Comparison of ENCODE assay signal across 8 cellular contexts in the genomic region with DNA sequence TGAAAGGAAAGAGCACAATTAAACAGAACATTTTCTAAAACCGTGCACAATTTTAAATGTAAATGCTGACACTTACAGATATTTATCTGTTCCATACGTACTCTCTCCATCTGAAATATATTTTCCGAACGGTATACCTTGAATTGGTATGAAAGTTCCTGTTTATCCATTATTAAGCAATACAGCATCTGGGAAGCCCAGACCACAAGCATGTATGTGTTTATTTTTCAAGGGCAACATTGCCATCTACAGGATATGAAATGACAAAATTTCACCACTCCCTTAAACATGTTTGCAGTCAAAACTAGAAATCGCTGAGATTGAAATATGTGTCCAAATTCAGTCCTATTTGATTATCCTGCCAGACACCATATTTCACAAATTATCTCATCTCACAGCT.
DNase-seq lines count a peak whose midpoint lies in the region; ATAC-seq and TF ChIP-seq lines count a peak whose summit lies in the region.

No MANE protein-coding gene starts in this region.

- no peak for ATAC-seq in HG02763 (IDR thresholded peaks at IDR 0.05; ENCODE audit: unreplicated experiment)

- intact Hi-C loops in spleen (cut with DNase I; ENCODE audit: low total_unique reads) = no loop called here

- peak overlapping the region; percentile 49 for H3K9ac ChIP-seq in SK-N-MC (ENCODE audit: insufficient read length)

- WGBS in spleen, 5 donors = 4 to 12% (median 6%) methylated on average over 5 of the region's 5 CpGs

- peak overlapping the region; percentile 43 for H3K4me3 ChIP-seq in SK-N-MC
- H3K4me3 ChIP-seq in spleen = no peak overlapping the region

- H3K4me1 ChIP-seq in spleen = peaks cover 0 to 11% (median 7%) of the 10 kb centered on the region in 6 donors

- TF ChIP-seq POLR2A in spleen (IDR thresholded peaks at IDR 0.05) = no peak

- H3K27ac ChIP-seq in SK-N-MC (peak overlapping the region; percentile 72), spleen (peak overlapping the region in 2 of 8 donors; percentile 15 to 18)

- H3K9me3 ChIP-seq in SK-N-MC (ENCODE audit: low read depth, low read length) = peaks cover 2% of the 10 kb centered on the region; the same call in 1 of the 2 replicates
- H3K9me3 ChIP-seq in spleen = peaks cover 0 to 5% (median 0%) of the 10 kb centered on the region in 8 donors

- no peaks in the 10 kb centered on the region; the same call in 1 of the 2 replicates for H3K36me3 ChIP-seq in SK-N-MC (ENCODE audit: insufficient read depth, low read length)
- H3K36me3 ChIP-seq in spleen = no peaks in the 10 kb centered on the region

- peak in 6 of 11 experiments; percentile 14 to 44 (median 27) for TF ChIP-seq CTCF in spleen (IDR thresholded peaks at IDR 0.05 in 8 of 11, conservative IDR thresholded peaks at IDR 0.05 in 3 of 11)

- no peaks in the 10 kb centered on the region for H3K27me3 ChIP-seq in spleen (replicated peaks in 1 of 7)

- peak; percentile 39 for DNase-seq in GM04503 (ENCODE audit: low read depth)
- peak; percentile 40 for DNase-seq in NCI-H1048 (lab: John Stamatoyannopoulos, UW)
- peak; percentile 89 for DNase-seq in SK-N-MC (ENCODE audit: low read depth, low spot score)
- DNase-seq in glomerular endothelial cell (ENCODE audit: extremely low read depth, low read depth, low spot score) = peak; percentile 65
- DNase-seq in spleen = no peak
- no peak for DNase-seq in stimulated activated CD4-positive, alpha-beta T cell treated with anti-CD3 and anti-CD28 coated beads, Interleukin-1b, Interleukin-23, amount 100 ng/mL, for 48 hours
- DNase-seq in epidermal melanocyte (ENCODE audit: insufficient read length, low spot score) = no peak

Comparison
In these comparisons a context has a peak if more than half of its experiments do, and no peak if none do; other contexts are left out.
1. DNase-seq: peak in GM04503 (single experiment), NCI-H1048 (single experiment), SK-N-MC (single experiment) and glomerular endothelial cell (single experiment); none in spleen (single experiment), stimulated activated CD4-positive, alpha-beta T cell treated with anti-CD3 and anti-CD28 coated beads, Interleukin-1b, Interleukin-23, amount 100 ng/mL, for 48 hours (single experiment) and epidermal melanocyte (single experiment).